In the genomic region with DNA sequence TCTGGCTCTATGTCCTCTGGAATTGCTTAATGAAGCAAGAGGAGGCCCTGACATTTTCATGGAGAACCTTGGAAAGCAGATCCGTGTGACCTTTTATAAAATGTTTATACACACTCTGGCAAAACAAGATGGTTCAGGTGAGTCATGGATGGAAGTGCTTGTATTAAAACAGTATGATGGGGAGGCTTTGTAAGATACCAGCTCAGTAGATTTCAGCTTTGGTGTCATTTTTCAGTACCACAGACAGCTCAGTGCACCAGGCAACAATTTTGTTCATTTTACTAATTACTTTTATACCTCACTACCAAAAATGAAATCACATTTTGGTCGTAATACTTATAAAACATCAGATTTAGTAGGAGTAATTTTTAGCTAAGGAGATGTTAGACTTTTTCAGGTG, we compare ENCODE assay signal across 23 cellular contexts. TPM values are rescaled to one million over a fixed set of nuclear protein-coding genes. Genes with fewer than 3 reads are reported as not detected.
A peak's percentile ranks its signal among the peaks of the same experiment; 100 is the strongest.
DNase-seq lines count a peak whose midpoint lies in the region; ATAC-seq and TF ChIP-seq lines count a peak whose summit lies in the region.
"Had no signal": no experiment of that assay in that cellular context is flagged by ENCODE, and none has a peak within 500 bp of the region (broad histone marks: within the 10 kb centered on the region; RNA-seq: fewer than 3 reads in every experiment).

No MANE protein-coding gene starts in this region.

- 30 to 36% (median 35%) methylated on average over 2 of the region's 2 CpGs for WGBS in adrenal gland, 4 donors

- H3K4me3 ChIP-seq in LNCaP clone FGC (ENCODE audit: low read depth, low read length) (peak overlapping the region; percentile 93), adrenal gland (no peak overlapping the region), fibroblast of pulmonary artery (replicated peaks; ENCODE audit: low read depth, low read length) (no peak overlapping the region), mucosa of descending colon (no peak overlapping the region)
- H3K4me3 ChIP-seq: ovary, thyroid gland had no signal

- no peaks in the 10 kb centered on the region for H3K9me3 ChIP-seq in adrenal gland (replicated peaks in 1 of 3)
- H3K9me3 ChIP-seq in mucosa of descending colon: no peaks in the 10 kb centered on the region
- H3K9me3 ChIP-seq: ovary, thyroid gland had no signal

- H3K36me3 ChIP-seq in adrenal gland (replicated peaks in 1 of 2) (no peaks in the 10 kb centered on the region), mucosa of descending colon (ENCODE audit: low read depth) (no peaks in the 10 kb centered on the region)
- H3K36me3 ChIP-seq: ovary, thyroid gland had no signal

- H3K4me1 ChIP-seq in adrenal gland (replicated peaks in 1 of 2): peaks cover 23 to 65% of the 10 kb centered on the region in 2 donors
- H3K4me1 ChIP-seq in mucosa of descending colon (ENCODE audit: low read depth): peaks cover 11% of the 10 kb centered on the region

- no peak for TF ChIP-seq CTCF in LNCaP clone FGC (IDR thresholded peaks at IDR 0.05; ENCODE audit: control insufficient read depth, extremely low read depth, insufficient read depth)
- no peak for TF ChIP-seq CTCF in adrenal gland (IDR thresholded peaks at IDR 0.05)
- no peak for TF ChIP-seq CTCF in fibroblast of pulmonary artery (IDR thresholded peaks at IDR 0.05; ENCODE audit: low read length, missing control alignments)
- no peak for TF ChIP-seq CTCF in mucosa of descending colon (IDR thresholded peaks at IDR 0.05)

- H3K27me3 ChIP-seq in adrenal gland: no peaks in the 10 kb centered on the region
- H3K27me3 ChIP-seq: ovary had no signal

- peak overlapping the region in 3 of 5 donors; percentile 13 to 19 (median 17) for H3K27ac ChIP-seq in adrenal gland
- H3K27ac ChIP-seq: ovary, thyroid gland had no signal

- ATAC-seq in HG03457 (IDR thresholded peaks at IDR 0.05; ENCODE audit: unreplicated experiment): no peak
- ATAC-seq in mucosa of descending colon: no peak
- ATAC-seq: natural killer cell had no signal

- intact Hi-C loops in adrenal gland (cut with DNase I) (no loop called here), mucosa of descending colon (cut with DNase I, micrococcal nuclease) (no loop called here)

- TF ChIP-seq POLR2A in adrenal gland (IDR thresholded peaks at IDR 0.05): peak in 1 of 2 donors; percentile 4

- peak; percentile 19 for DNase-seq in ELR (ENCODE audit: low read depth)
- peak; percentile 78 for DNase-seq in LNCaP clone FGC (ENCODE audit: low read depth)
- DNase-seq in adrenal gland: peak in 3 of 7 donors; percentile 12 to 43 (median 21)
- peak; percentile 17 for DNase-seq in fibroblast of pulmonary artery (ENCODE audit: low read depth)
- no peak for DNase-seq in NCI-H510A (lab: John Stamatoyannopoulos, UW)
- DNase-seq in mucosa of descending colon: no peak
- no peak for DNase-seq in islet precursor cell
- DNase-seq: activated CD4-positive, alpha-beta T cell treated with anti-CD3 and anti-CD28 coated beads for 4 hours; activated CD8-positive, alpha-beta memory T cell treated with anti-CD3 and anti-CD28 coated beads, Interleukin-2, amount 50 U/mL, for 4 hours; amniotic stem cell; CD8-positive, alpha-beta memory T cell; DND-41; hippocampal formation; kidney; mesendoderm; natural killer cell; NCI-H82; ovary; stimulated activated CD4-positive, alpha-beta T cell treated with anti-CD3 and anti-CD28 coated beads, Interleukin-1b, Interleukin-23, amount 100 ng/mL, for 48 hours; stimulated activated naive CD4-positive, alpha-beta T cell; thyroid gland had no signal

RNA-seq across cellular contexts. Expression of a gene that starts 5.2 kb away (rescaled TPM):
- total RNA-seq in adrenal gland: 10 to 100 TPM; 27.3 to 62.7 (median 48.1) TPM
- 100 to 1,000 TPM in 1 of 3 donors, 10 to 100 TPM in 2; 39.4 to 184 (median 45.6) TPM for polyA plus RNA-seq in adrenal gland
- total RNA-seq in mucosa of descending colon: 1 to 10 TPM in 1 of 3 donors, under 1 TPM in 2; 0.48 to 3.5 (median 0.96) TPM
- total RNA-seq: CD8-positive, alpha-beta memory T cell; natural killer cell; RPMI7951 had no signal
- polyA plus RNA-seq: CD8-positive, alpha-beta memory T cell had no signal

Comparison
In these comparisons a context has a peak if more than half of its experiments do, and no peak if none do; other contexts are left out.
1. DNase-seq: peak in ELR (single experiment), LNCaP clone FGC (single experiment) and fibroblast of pulmonary artery (single experiment); none in NCI-H510A (single experiment), mucosa of descending colon (0 of 3) and islet precursor cell (single experiment).
2. RNA of a gene that starts 5.2 kb away (total RNA-seq): 27.3 to 62.7 TPM in adrenal gland; 0.48 to 3.5 TPM in mucosa of descending colon; every median in the first group is over 4 times any median in the second.